ENCODE assay signal across 9 cellular contexts in genomic region chr11:117313828-117314768, GRCh38. TPM values are rescaled to one million over a fixed set of nuclear protein-coding genes. Genes with fewer than 3 reads are reported as not detected.
DNase-seq lines count a peak whose midpoint lies in the region; ATAC-seq and TF ChIP-seq lines count a peak whose summit lies in the region.
"Had no signal": no experiment of that assay in that cellular context is flagged by ENCODE, and none has a peak within 500 bp of the region (broad histone marks: within the 10 kb centered on the region; RNA-seq: fewer than 3 reads in every experiment).

No MANE protein-coding gene starts in this region.

- peak overlapping the region; percentile 99 for H3K4me2 ChIP-seq in hepatocyte
- no peak overlapping the region for H3K4me2 ChIP-seq in Karpas-422 (ENCODE audit: low read depth, low read length, poor library complexity, severe bottlenecking)

- no peak overlapping the region for H3K27ac Mint-ChIP-seq in activated naive CD4-positive, alpha-beta T cell treated with anti-CD3 and anti-CD28 coated beads for 36 hours
- no peak overlapping the region for H3K27ac Mint-ChIP-seq in stimulated activated effector memory CD8-positive, alpha-beta T cell treated with anti-CD3 and anti-CD28 coated beads, Interleukin-12 subunit alpha, Interleukin-12 subunit beta, amount 100 ng/mL, for 72 hours

- intact Hi-C loops in activated naive CD4-positive, alpha-beta T cell treated with anti-CD3 and anti-CD28 coated beads for 36 hours (cut with micrococcal nuclease): no loop called here

- no peaks in the 10 kb centered on the region for H3K9me3 ChIP-seq in adipocyte (ENCODE audit: control insufficient read depth, low read length)
- no peaks in the 10 kb centered on the region for H3K9me3 ChIP-seq in hepatocyte (ENCODE audit: low read depth)
- H3K9me3 ChIP-seq in Karpas-422 (ENCODE audit: low read length): no peaks in the 10 kb centered on the region
- H3K9me3 ChIP-seq: thyroid gland had no signal

- H3K4me3 ChIP-seq in adipocyte (ENCODE audit: low read length) (peak overlapping the region; percentile 86), hepatocyte (no peak overlapping the region), Karpas-422 (ENCODE audit: low read length) (no peak overlapping the region)

- no peaks in the 10 kb centered on the region for H3K27me3 ChIP-seq in adipocyte (replicated peaks; ENCODE audit: control insufficient read depth, insufficient read depth, low read length)
- H3K27me3 ChIP-seq in hepatocyte: no peaks in the 10 kb centered on the region
- H3K27me3 ChIP-seq in Karpas-422 (ENCODE audit: low read length): no peaks in the 10 kb centered on the region
- H3K27me3 ChIP-seq: thyroid gland had no signal

- H3K27ac ChIP-seq in hepatocyte: no peak overlapping the region
- H3K27ac ChIP-seq in Karpas-422 (ENCODE audit: low read length): no peak overlapping the region
- H3K27ac ChIP-seq: thyroid gland had no signal

- no peak overlapping the region for H3K9ac ChIP-seq in adipocyte (ENCODE audit: low read length)
- H3K9ac ChIP-seq in Karpas-422 (ENCODE audit: low read length): no peak overlapping the region

- CTCF ChIA-PET in activated naive CD4-positive, alpha-beta T cell treated with anti-CD3 and anti-CD28 coated beads for 36 hours (lab: Charles Lee): no interaction called here

- H3K36me3 Mint-ChIP-seq in activated naive CD4-positive, alpha-beta T cell treated with anti-CD3 and anti-CD28 coated beads for 36 hours (ENCODE audit: low read depth): no peaks in the 10 kb centered on the region
- H3K36me3 Mint-ChIP-seq in stimulated activated effector memory CD8-positive, alpha-beta T cell treated with anti-CD3 and anti-CD28 coated beads, Interleukin-12 subunit alpha, Interleukin-12 subunit beta, amount 100 ng/mL, for 72 hours: no peaks in the 10 kb centered on the region

- peaks cover 6% of the 10 kb centered on the region for H3K4me1 Mint-ChIP-seq in activated naive CD4-positive, alpha-beta T cell treated with anti-CD3 and anti-CD28 coated beads for 36 hours (ENCODE audit: low read depth)
- peaks cover 6% of the 10 kb centered on the region for H3K4me1 Mint-ChIP-seq in stimulated activated effector memory CD8-positive, alpha-beta T cell treated with anti-CD3 and anti-CD28 coated beads, Interleukin-12 subunit alpha, Interleukin-12 subunit beta, amount 100 ng/mL, for 72 hours

- peaks cover 34% of the 10 kb centered on the region for H3K27me3 Mint-ChIP-seq in activated naive CD4-positive, alpha-beta T cell treated with anti-CD3 and anti-CD28 coated beads for 36 hours (ENCODE audit: low read depth)

- no peak overlapping the region for H2AFZ ChIP-seq in hepatocyte
- no peak overlapping the region for H2AFZ ChIP-seq in Karpas-422 (ENCODE audit: low read length)

- H3K4me1 ChIP-seq in adipocyte (ENCODE audit: control insufficient read depth, insufficient read depth, low read length) (peaks cover 23% of the 10 kb centered on the region), hepatocyte (ENCODE audit: insufficient read depth) (peaks cover 13% of the 10 kb centered on the region), Karpas-422 (ENCODE audit: low read length) (no peaks in the 10 kb centered on the region)

- H3K79me2 ChIP-seq in hepatocyte (peaks cover 11% of the 10 kb centered on the region), Karpas-422 (ENCODE audit: low read length) (no peaks in the 10 kb centered on the region)

- DNase-seq in activated naive CD4-positive, alpha-beta T cell treated with anti-CD3 and anti-CD28 coated beads for 36 hours: no peak
- no peak for DNase-seq in activated naive CD4-positive, alpha-beta T cell treated with Interleukin-2 at 50 U/mL for 16 hours
- DNase-seq in adipocyte (ENCODE audit: low read depth) (no peak), hepatocyte (ENCODE audit: low spot score) (no peak), Karpas-422 (no peak), NCI-H2171 (lab: John Stamatoyannopoulos, UW) (no peak)
- DNase-seq in stimulated activated effector memory CD8-positive, alpha-beta T cell treated with anti-CD3 and anti-CD28 coated beads, Interleukin-12 subunit alpha, Interleukin-12 subunit beta, amount 100 ng/mL, for 72 hours (ENCODE audit: low spot score in 2 of 2): no peak
- no peak for DNase-seq in stimulated activated CD4-positive, alpha-beta T cell treated with anti-CD3 and anti-CD28 coated beads, Interleukin-4, amount 100 ng/mL, for 24 hours

- H3K36me3 ChIP-seq in adipocyte (ENCODE audit: control insufficient read depth, insufficient read depth, low read length, severe bottlenecking): no peaks in the 10 kb centered on the region
- H3K36me3 ChIP-seq in hepatocyte (replicated peaks; ENCODE audit: insufficient read depth, low read depth): no peaks in the 10 kb centered on the region
- H3K36me3 ChIP-seq in Karpas-422 (ENCODE audit: insufficient read depth, low read length): no peaks in the 10 kb centered on the region
- H3K36me3 ChIP-seq: thyroid gland had no signal

- WGBS in hepatocyte (ENCODE audit: low lambda C conversion rate, missing lambda C conversion rate): 76% methylated on average over 14 of the region's 14 CpGs

- no peaks in the 10 kb centered on the region for H3K9me3 Mint-ChIP-seq in activated naive CD4-positive, alpha-beta T cell treated with anti-CD3 and anti-CD28 coated beads for 36 hours
- no peaks in the 10 kb centered on the region for H3K9me3 Mint-ChIP-seq in stimulated activated effector memory CD8-positive, alpha-beta T cell treated with anti-CD3 and anti-CD28 coated beads, Interleukin-12 subunit alpha, Interleukin-12 subunit beta, amount 100 ng/mL, for 72 hours

- TF ChIP-seq CTCF in hepatocyte (IDR thresholded peaks at IDR 0.05; ENCODE audit: poor library complexity): no peak

- no peaks in the 10 kb centered on the region for H4K20me1 ChIP-seq in hepatocyte (ENCODE audit: insufficient read depth, poor library complexity, severe bottlenecking)
- no peaks in the 10 kb centered on the region for H4K20me1 ChIP-seq in Karpas-422 (ENCODE audit: insufficient read depth, low read depth, low read length)

- peak overlapping the region; percentile 52 for H3K4me3 Mint-ChIP-seq in activated naive CD4-positive, alpha-beta T cell treated with anti-CD3 and anti-CD28 coated beads for 36 hours
- peak overlapping the region; percentile 65 for H3K4me3 Mint-ChIP-seq in stimulated activated effector memory CD8-positive, alpha-beta T cell treated with anti-CD3 and anti-CD28 coated beads, Interleukin-12 subunit alpha, Interleukin-12 subunit beta, amount 100 ng/mL, for 72 hours

- H3K9me2 ChIP-seq in hepatocyte (replicated peaks; ENCODE audit: insufficient read depth): no peaks in the 10 kb centered on the region
- H3K9me2 ChIP-seq in Karpas-422 (replicated peaks; ENCODE audit: insufficient read depth, low read length): no peaks in the 10 kb centered on the region

- no peak for ATAC-seq in stimulated activated effector memory CD8-positive, alpha-beta T cell treated with anti-CD3 and anti-CD28 coated beads, Interleukin-12 subunit alpha, Interleukin-12 subunit beta, amount 100 ng/mL, for 72 hours

RNA-seq across cellular contexts. Expression of gene BACE1, which starts 2.0 kb away (rescaled TPM):
- under 1 TPM; 0.62 TPM for total RNA-seq in activated naive CD4-positive, alpha-beta T cell treated with anti-CD3 and anti-CD28 coated beads for 36 hours
- total RNA-seq in hepatocyte: 17.9 and 22.6 TPM in 2 replicates
- 12.7 and 17.5 TPM in 2 replicates for polyA plus RNA-seq in hepatocyte
- not detected in 2 replicates for total RNA-seq in Karpas-422 (2014; rRNA removed; shearing (Covaris generic); ENCODE audit: low replicate concordance)

RNA-seq across cellular contexts. Expression of gene CEP164, which starts 13.6 kb away (rescaled TPM):
- total RNA-seq in activated naive CD4-positive, alpha-beta T cell treated with anti-CD3 and anti-CD28 coated beads for 36 hours: 10 to 100 TPM; 23.9 to 24.6 TPM
- 7.1 and 18.3 TPM in 2 replicates for total RNA-seq in hepatocyte
- 19.9 and 31.9 TPM in 2 replicates for polyA plus RNA-seq in hepatocyte
- 13.3 and 24.0 TPM in 2 replicates for total RNA-seq in Karpas-422 (2014; rRNA removed; shearing (Covaris generic); ENCODE audit: low replicate concordance)

RNA-seq across cellular contexts. Expression of gene BACE1-AS, which starts 23.0 kb away (rescaled TPM):
- total RNA-seq in activated naive CD4-positive, alpha-beta T cell treated with anti-CD3 and anti-CD28 coated beads for 36 hours: 1 to 10 TPM; 2.8 to 3.0 TPM
- 3.6 and 3.9 TPM in 2 replicates for total RNA-seq in hepatocyte
- polyA plus RNA-seq in hepatocyte: 2.1 and 3.9 TPM in 2 replicates
- total RNA-seq in Karpas-422 (2014; rRNA removed; shearing (Covaris generic); ENCODE audit: low replicate concordance): 2.9 and 4.6 TPM in 2 replicates

Comparison
In these comparisons a context has a peak if more than half of its experiments do, and no peak if none do; other contexts are left out.
1. RNA of gene BACE1, which starts 2.0 kb away (total RNA-seq): 17.9 to 22.6 TPM in hepatocyte; 0.62 TPM in activated naive CD4-positive, alpha-beta T cell treated with anti-CD3 and anti-CD28 coated beads for 36 hours and not detected in Karpas-422; every median in the first group is over 10 times any median in the second.